ENCODE assay signal across 11 cellular contexts in genomic region chr6:107741191-107741680, GRCh38.
DNase-seq lines count a peak whose midpoint lies in the region; ATAC-seq and TF ChIP-seq lines count a peak whose summit lies in the region.
"Had no signal": no experiment of that assay in that cellular context is flagged by ENCODE, and none has a peak within 500 bp of the region (broad histone marks: within the 10 kb centered on the region; RNA-seq: fewer than 3 reads in every experiment).

No MANE protein-coding gene starts in this region.

- H3F3A ChIP-seq in MM.1S (ENCODE audit: insufficient read depth, low read length), result peaks cover 24% of the 10 kb centered on the region

- peaks cover 50% of the 10 kb centered on the region for H3K4me1 Mint-ChIP-seq in activated CD4-positive, alpha-beta T cell treated with anti-CD3 and anti-CD28 coated beads, Interleukin-2, amount 10 ng/mL, durations not matched to agents 24 days and 14 days

- peak overlapping the region; percentile 52 for H3K4me2 ChIP-seq in MM.1S (ENCODE audit: low read depth, low read length)

- no peaks in the 10 kb centered on the region for H3K27me3 Mint-ChIP-seq in activated CD4-positive, alpha-beta T cell treated with anti-CD3 and anti-CD28 coated beads, Interleukin-2, amount 10 ng/mL, durations not matched to agents 24 days and 14 days

- no peaks in the 10 kb centered on the region for H3K9me3 ChIP-seq in MM.1S (replicated peaks; ENCODE audit: insufficient read depth, low read length)
- H3K9me3 ChIP-seq in duodenal mucosa (ENCODE audit: control insufficient read depth in 1 of 2, low read length in 2 of 2), result no peaks in the 10 kb centered on the region

- peaks cover 34% of the 10 kb centered on the region for H3K36me3 Mint-ChIP-seq in activated CD4-positive, alpha-beta T cell treated with anti-CD3 and anti-CD28 coated beads, Interleukin-2, amount 10 ng/mL, durations not matched to agents 24 days and 14 days (ENCODE audit: low read depth)

- H3K36me3 ChIP-seq in MM.1S (replicated peaks; ENCODE audit: insufficient read depth, low read length), result no peaks in the 10 kb centered on the region
- H3K36me3 ChIP-seq in duodenal mucosa (ENCODE audit: control insufficient read depth in 1 of 2, insufficient read depth in 2 of 2, low read length in 2 of 2), result no peaks in the 10 kb centered on the region

- H3K4me3 ChIP-seq in MM.1S (ENCODE audit: low read length) (peak overlapping the region; percentile 16; the same call in 1 of the 2 replicates), duodenal mucosa (ENCODE audit: low read depth in 1 of 2, low read length in 2 of 2) (peak overlapping the region; percentile 20 to 56)

- H2AFZ ChIP-seq in MM.1S (ENCODE audit: low read length), result peak overlapping the region; percentile 14

- H3K79me2 ChIP-seq in MM.1S (ENCODE audit: low read length), result no peaks in the 10 kb centered on the region

- intact Hi-C loops in activated CD4-positive, alpha-beta T cell treated with anti-CD3 and anti-CD28 coated beads, Interleukin-2, amount 10 ng/mL, durations not matched to agents 24 days and 14 days (cut with micrococcal nuclease), result loop anchor here (1.0 kb wide), 2 partner anchors 9 to 78 kb away; no protein-coding TSS in a partner anchor

- peaks cover 43% of the 10 kb centered on the region for H3K4me1 ChIP-seq in MM.1S (ENCODE audit: low read length)
- peaks cover 18% of the 10 kb centered on the region in 2 donors for H3K4me1 ChIP-seq in duodenal mucosa (ENCODE audit: control insufficient read depth in 1 of 2, insufficient read depth in 2 of 2, low read length in 2 of 2)

- no peaks in the 10 kb centered on the region for H3K9me2 ChIP-seq in MM.1S (replicated peaks; ENCODE audit: insufficient read depth, low read length)

- H3K27ac Mint-ChIP-seq in activated CD4-positive, alpha-beta T cell treated with anti-CD3 and anti-CD28 coated beads, Interleukin-2, amount 10 ng/mL, durations not matched to agents 24 days and 14 days, result peak overlapping the region; percentile 78

- TF ChIP-seq CTCF in MM.1S (IDR thresholded peaks at IDR 0.05; ENCODE audit: low read length), result no peak

- H3K27ac ChIP-seq in MM.1S (ENCODE audit: low read length), result peak overlapping the region; percentile 67; the same call in 1 of the 2 replicates
- H3K27ac ChIP-seq in duodenal mucosa (ENCODE audit: low read depth, low read length), result no peak overlapping the region

- DNase-seq in activated CD4-positive, alpha-beta T cell treated with anti-CD3 and anti-CD28 coated beads, Interleukin-2, amount 10 ng/mL, durations not matched to agents 24 days and 14 days, result no peak
- no peak for DNase-seq in activated CD4-positive, alpha-beta T cell treated with anti-CD3 and anti-CD28 coated beads for 4 hours
- no peak for DNase-seq in MM.1S
- no peak for DNase-seq in stimulated activated naive CD8-positive, alpha-beta T cell treated with anti-CD3 and anti-CD28 coated beads, Interleukin-15, Interleukin-2, amounts not matched to agents 100 U/mL and 50 U/mL, for 24 hours
- no peak for DNase-seq in ecto neural progenitor cell (ENCODE audit: low spot score)
- no peak for DNase-seq in NCI-H446 treated with DMSO at 0.1 percent for 48 hours (lab: John Stamatoyannopoulos, UW)
- no peak for DNase-seq in NCI-H82 (lab: John Stamatoyannopoulos, UW)
- DNase-seq: DND-41, trophoblast cell had no signal

- peak; percentile 17 for ATAC-seq in stimulated activated naive CD8-positive, alpha-beta T cell treated with anti-CD3 and anti-CD28 coated beads, Interleukin-15, Interleukin-2, amounts not matched to agents 100 U/mL and 50 U/mL, for 24 hours
- ATAC-seq: sciatic nerve had no signal

- H4K20me1 ChIP-seq in MM.1S (ENCODE audit: insufficient read depth, low read length), result no peaks in the 10 kb centered on the region

- H3K9ac ChIP-seq in MM.1S (ENCODE audit: low read length) (peak overlapping the region; percentile 25; the same call in 1 of the 2 replicates), duodenal mucosa (ENCODE audit: low read depth in 1 of 2, low read length in 2 of 2) (peak overlapping the region; percentile 22 to 44)

- no peaks in the 10 kb centered on the region for H3K9me3 Mint-ChIP-seq in activated CD4-positive, alpha-beta T cell treated with anti-CD3 and anti-CD28 coated beads, Interleukin-2, amount 10 ng/mL, durations not matched to agents 24 days and 14 days

- peaks cover 8% of the 10 kb centered on the region; the same call in 1 of the 2 replicates for H3K27me3 ChIP-seq in MM.1S (replicated peaks; ENCODE audit: insufficient read depth, low read length)
- H3K27me3 ChIP-seq in duodenal mucosa (ENCODE audit: control insufficient read depth in 1 of 2, insufficient read depth in 2 of 2, low read length in 2 of 2), result no peaks in the 10 kb centered on the region

- H3K4me3 Mint-ChIP-seq in activated CD4-positive, alpha-beta T cell treated with anti-CD3 and anti-CD28 coated beads, Interleukin-2, amount 10 ng/mL, durations not matched to agents 24 days and 14 days, result peak overlapping the region; percentile 81
